In genomic region chr22:43860126-43860525, GRCh38 we compare ENCODE assay signal across 35 cellular contexts. TPM values are rescaled to one million over a fixed set of nuclear protein-coding genes. Genes with fewer than 3 reads are reported as not detected.
DNase-seq lines count a peak whose midpoint lies in the region; FAIRE-seq and TF ChIP-seq lines count a peak whose summit lies in the region.
"Had no signal": no experiment of that assay in that cellular context is flagged by ENCODE, and none has a peak within 500 bp of the region (broad histone marks: within the 10 kb centered on the region; RNA-seq: fewer than 3 reads in every experiment).

No MANE protein-coding gene starts in this region.

- H3K9me3 ChIP-seq in H1 (ENCODE audit: insufficient read depth in 2 of 2, low read depth in 1 of 2, low read length in 1 of 2) = peaks cover 0 to 8% of the 10 kb centered on the region in 2 experiments; a peak in 1 of 4 replicates
- no peaks in the 10 kb centered on the region for H3K9me3 ChIP-seq in osteoblast (ENCODE audit: low read depth, low read length)
- peaks cover 0 to 14% (median 9%) of the 10 kb centered on the region in 4 donors for H3K9me3 ChIP-seq in stomach
- H3K9me3 ChIP-seq: psoas muscle had no signal

- H3K14ac ChIP-seq in H1 (ENCODE audit: insufficient read length) = no peak overlapping the region

- TF ChIP-seq RAD21 in H1 (IDR thresholded peaks at IDR 0.05 in 1 of 2, conservative IDR thresholded peaks at IDR 0.05 in 1 of 2; ENCODE audit: low read depth in 2 of 2, low read length in 2 of 2) = no peak

- DNase-seq in DMS 273 (lab: John Stamatoyannopoulos, UW; ENCODE audit: unreplicated experiment) = peak; percentile 92
- DNase-seq in NCI-H524 (lab: John Stamatoyannopoulos, UW) = peak; percentile 96 to 98
- no peak for DNase-seq in H1 (ENCODE audit: low read depth in 1 of 2, low spot score in 2 of 2)
- DNase-seq in osteoblast (ENCODE audit: insufficient read length, low spot score, missing footprints) = peak; percentile 44
- no peak for DNase-seq in GM03348 (ENCODE audit: low spot score)
- no peak for DNase-seq in stomach
- DNase-seq in OCI-M1 (lab: John Stamatoyannopoulos, UW) = no peak
- DNase-seq: activated CD4-positive, alpha-beta T cell treated with anti-CD3 and anti-CD28 coated beads for 48 hours; activated gamma-delta T cell; AML-193; CD4-positive, CD25-positive, alpha-beta regulatory T cell; cortex of kidney; effector memory CD8-positive, alpha-beta T cell; erythroblast; islet precursor cell; left ventricle myocardium inferior; mesenchymal stem cell; MM.1S; NCI-H1105 treated with DMSO at 0.1 percent for 48 hours; NCI-H187 treated with DMSO at 0.1 percent for 48 hours; NCI-H526 treated with DMSO at 0.1 percent for 48 hours; nucleus accumbens; stimulated activated CD4-positive, alpha-beta T cell treated with anti-CD3 and anti-CD28 coated beads, Interleukin-4, amount 100 ng/mL, for 24 hours; T1000 had no signal

- H3K4me2 ChIP-seq in H1 (ENCODE audit: insufficient read depth in 1 of 2, low read depth in 2 of 2, low read length in 2 of 2) (peak overlapping the region in 1 of 2 experiments; percentile 95; a peak in 1 of 4 replicates), osteoblast (ENCODE audit: insufficient read depth, low read length) (no peak overlapping the region)

- peaks cover 13% of the 10 kb centered on the region for H3K79me1 ChIP-seq in H1 (ENCODE audit: low read depth, low read length)

- peak overlapping the region; percentile 66 for H4K8ac ChIP-seq in H1 (ENCODE audit: extremely low read depth, insufficient read depth, low read length)

- no peak overlapping the region for H2BK120ac ChIP-seq in H1 (replicated peaks; ENCODE audit: low read depth, low read length)

- H3K18ac ChIP-seq in H1 (ENCODE audit: extremely low read depth, low read length) = no peak overlapping the region

- no peak overlapping the region for H3K9ac ChIP-seq in H1 (replicated peaks in 1 of 4; ENCODE audit: extremely low read depth in 1 of 4, low read depth in 3 of 4, low read length in 3 of 4)

- H4K5ac ChIP-seq in H1 (ENCODE audit: insufficient read length, low read depth, low read length) = no peak overlapping the region

- CTCF ChIA-PET in H1 (lab: Charles Lee; ENCODE audit: partially characterized antibody) = interaction anchor here (0.6 to 1.9 kb wide), 6 partner anchors 12 to 471 kb away, joined by 3 to 9 read pairs (median 3); no protein-coding TSS in a partner anchor

- no peak overlapping the region for H2BK20ac ChIP-seq in H1 (ENCODE audit: low read length)

- FAIRE-seq in H1 (lab: Jason Lieb, UNC) = no peak
- FAIRE-seq: H54, HepG2, RCC 7860 had no signal

- no peak overlapping the region for H4K91ac ChIP-seq in H1 (replicated peaks; ENCODE audit: insufficient read length, low read length)

- TF ChIP-seq POLR2A in H1 (IDR thresholded peaks at IDR 0.05; ENCODE audit: control extremely low read depth in 1 of 2, low read depth in 2 of 2, low read length in 2 of 2) = no peak
- TF ChIP-seq POLR2A in stomach (IDR thresholded peaks at IDR 0.05) = no peak

- no peak overlapping the region for H2BK12ac ChIP-seq in H1 (ENCODE audit: low read depth, low read length)

- POLR2A ChIA-PET in H1 (lab: Charles Lee; ENCODE audit: partially characterized antibody) = interaction anchor here (1.2 to 1.7 kb wide), 4 partner anchors 7 to 31 kb away, joined by 3 to 7 read pairs (median 4); no protein-coding TSS in a partner anchor

- H3K36me3 ChIP-seq in H1 (ENCODE audit: control insufficient read depth in 2 of 4, insufficient read depth in 4 of 4, low read length in 3 of 4) (no peaks in the 10 kb centered on the region; a peak in 1 of 8 replicates), osteoblast (ENCODE audit: insufficient read depth, low read length) (no peaks in the 10 kb centered on the region), stomach (no peaks in the 10 kb centered on the region)
- H3K36me3 ChIP-seq: ascending aorta, cardiac muscle cell, left ventricle myocardium inferior had no signal

- H2AFZ ChIP-seq in H1 (ENCODE audit: low read length) (no peak overlapping the region), osteoblast (ENCODE audit: low read length) (no peak overlapping the region)

- H3K27ac ChIP-seq in H1 (ENCODE audit: low read depth, low read length) (no peak overlapping the region), osteoblast (ENCODE audit: low read depth, low read length) (no peak overlapping the region), stomach (no peak overlapping the region)
- H3K27ac ChIP-seq: ascending aorta, cardiac muscle cell, left ventricle myocardium inferior, psoas muscle, VCaP had no signal

- no peak overlapping the region for H3K56ac ChIP-seq in H1 (replicated peaks; ENCODE audit: insufficient read length, low read depth, low read length)

- peaks cover 1 to 4% of the 10 kb centered on the region in 2 experiments for H4K20me1 ChIP-seq in H1 (replicated peaks in 1 of 2; ENCODE audit: control insufficient read depth in 1 of 2, insufficient read depth in 2 of 2, low read length in 2 of 2)
- no peaks in the 10 kb centered on the region for H4K20me1 ChIP-seq in osteoblast (ENCODE audit: insufficient read depth, low read length)

- WGBS in H1 (ENCODE audit: extremely low coverage in 1 of 2, insufficient coverage in 1 of 2, insufficient read length in 1 of 2, insufficient replicate concordance in 2 of 2, low coverage in 1 of 2, low lambda C conversion rate in 2 of 2, missing lambda C conversion rate in 1 of 2), 2 experiments = 92% methylated on average over 10 of the region's 11 CpGs; no CpG with 5 or more reads in 1 of the 2 experiments
- 76 to 88% (median 84%) methylated on average over 11 of the region's 11 CpGs for WGBS in stomach, 5 donors

- no peak overlapping the region for H2BK5ac ChIP-seq in H1 (ENCODE audit: low read depth, low read length)

- no peak overlapping the region for H3K4ac ChIP-seq in H1 (replicated peaks; ENCODE audit: insufficient read length, low read depth, low read length)

- peaks cover 9% of the 10 kb centered on the region; the same call in 1 of the 2 replicates for H3K23me2 ChIP-seq in H1 (ENCODE audit: low read depth, low read length)

- TF ChIP-seq CTCF in H1 (IDR thresholded peaks at IDR 0.05; ENCODE audit: control extremely low read depth in 1 of 3, insufficient read depth in 1 of 3, low read depth in 1 of 3, low read length in 3 of 3) (no peak), osteoblast (IDR thresholded peaks at IDR 0.05; ENCODE audit: extremely low read depth, low read depth, low read length) (no peak), stomach (IDR thresholded peaks at IDR 0.05) (no peak)

- H3K4me1 ChIP-seq in H1 (replicated peaks in 1 of 4; ENCODE audit: control insufficient read depth in 3 of 4, insufficient read depth in 4 of 4, low read length in 3 of 4) (peaks cover 7 to 22% (median 11%) of the 10 kb centered on the region in 4 experiments), osteoblast (ENCODE audit: insufficient read depth, low read length) (no peaks in the 10 kb centered on the region), stomach (peaks cover 4 to 11% (median 8%) of the 10 kb centered on the region in 4 donors)
- H3K4me1 ChIP-seq: ascending aorta, psoas muscle had no signal

- intact Hi-C loops in stomach (cut with DNase I; ENCODE audit: low total_unique reads) = no loop called here

- H2BK15ac ChIP-seq in H1 (ENCODE audit: low read length) = no peak overlapping the region

- H3K23ac ChIP-seq in H1 (ENCODE audit: insufficient read length) = no peak overlapping the region

- H3K27me3 ChIP-seq in H1 (replicated peaks in 1 of 4; ENCODE audit: control insufficient read depth in 3 of 4, extremely low read depth in 1 of 4, insufficient read depth in 3 of 4, low read length in 3 of 4) = no peaks in the 10 kb centered on the region; a peak in 2 of 7 replicates
- peaks cover 32% of the 10 kb centered on the region for H3K27me3 ChIP-seq in osteoblast (ENCODE audit: insufficient read depth, low read length)
- H3K27me3 ChIP-seq in stomach = peaks cover 5 to 76% (median 49%) of the 10 kb centered on the region in 3 donors

- H2AK5ac ChIP-seq in H1 (ENCODE audit: low read depth, low read length) = peak overlapping the region; percentile 90; the same call in 1 of the 2 replicates

- TF ChIP-seq EP300 in H1 (IDR thresholded peaks at IDR 0.05; ENCODE audit: borderline replicate concordance in 1 of 2, low read depth in 2 of 2, low read length in 2 of 2) (no peak), stomach (IDR thresholded peaks at IDR 0.05) (no peak)

- H3K4me3 ChIP-seq in H1 (ENCODE audit: extremely low read depth in 1 of 4, insufficient read depth in 2 of 4, low read depth in 3 of 4, low read length in 4 of 4) (no peak overlapping the region), osteoblast (ENCODE audit: insufficient read depth, low read length) (no peak overlapping the region), stomach (no peak overlapping the region)
- H3K4me3 ChIP-seq: ascending aorta, cardiac muscle cell, left ventricle myocardium inferior, psoas muscle had no signal

- H3K79me2 ChIP-seq in H1 (ENCODE audit: control insufficient read depth in 1 of 2, insufficient read depth in 2 of 2, low read length in 2 of 2) = peaks cover 0 to 64% of the 10 kb centered on the region in 2 experiments; a peak in 2 of 4 replicates
- no peaks in the 10 kb centered on the region for H3K79me2 ChIP-seq in osteoblast (ENCODE audit: insufficient read depth, low read length)

RNA-seq across cellular contexts. Expression of gene SULT4A1, which starts 2.2 kb away (rescaled TPM):
- total RNA-seq in H1 (2021; fragmentation: NEBNext Ultra II Directional; extraction: Animal tissue kit (Norgen Biotek cat#: 25700)) = 7.0 and 9.1 TPM in 2 replicates
- polyA plus RNA-seq in H1 (2011; rRNA removed) = 11.8 and 19.5 TPM in 2 replicates
- 14.9 TPM for polyA plus RNA-seq in H1 (2011; cell fraction: cytosol; rRNA removed)
- polyA plus RNA-seq in H1 (2011; cell fraction: nucleus; rRNA removed) = 58.0 TPM
- 11.1 to 14.8 TPM (median 12.3 TPM) in 4 replicates for polyA plus RNA-seq in H1 (2012, experiment 1 of 2)
- polyA plus RNA-seq in H1 (2012, experiment 2 of 2) = 2.7 TPM
- 6.9 TPM for polyA plus RNA-seq in H1 (2013, experiment 1 of 2)
- 6.1 TPM for polyA plus RNA-seq in H1 (2013, experiment 2 of 2)
- polyA minus RNA-seq in H1 (2011; rRNA and poly(A)+ RNA removed) = 5.4 and 5.5 TPM in 2 replicates
- polyA minus RNA-seq in H1 (2011; cell fraction: cytosol; rRNA and poly(A)+ RNA removed) = 8.1 TPM
- polyA minus RNA-seq in H1 (2011; cell fraction: nucleus; rRNA and poly(A)+ RNA removed) = 16.3 TPM
- total RNA-seq in osteoblast = under 0.01 TPM in 1 of 2 replicates, not detected in the other
- total RNA-seq in stomach = 1 to 10 TPM in 2 of 5 donors, not detected in 3; 1.0 to 2.2 TPM
- polyA plus RNA-seq in stomach = under 1 TPM in 2 of 3 donors, not detected in 1; 0.12 to 0.53 TPM
- total RNA-seq: activated CD8-positive, alpha-beta memory T cell treated with anti-CD3 and anti-CD28 coated beads for 36 hours; ascending aorta; CD4-positive, CD25-positive, alpha-beta regulatory T cell; HepG2; psoas muscle had no signal
- polyA plus RNA-seq: CD4-positive, CD25-positive, alpha-beta regulatory T cell; HepG2 had no signal

RNA-seq across cellular contexts. Expression of gene PNPLA5, which starts 31.7 kb away (rescaled TPM):
- 6.8 and 8.2 TPM in 2 replicates for total RNA-seq in H1 (2021; fragmentation: NEBNext Ultra II Directional; extraction: Animal tissue kit (Norgen Biotek cat#: 25700))
- 3.9 and 5.2 TPM in 2 replicates for polyA plus RNA-seq in H1 (2011; rRNA removed)
- polyA plus RNA-seq in H1 (2011; cell fraction: cytosol; rRNA removed) = 3.8 TPM
- polyA plus RNA-seq in H1 (2011; cell fraction: nucleus; rRNA removed) = 7.4 TPM
- 3.2 to 4.1 TPM (median 3.7 TPM) in 4 replicates for polyA plus RNA-seq in H1 (2012, experiment 1 of 2)
- 3.2 TPM for polyA plus RNA-seq in H1 (2012, experiment 2 of 2)
- 3.3 TPM for polyA plus RNA-seq in H1 (2013, experiment 1 of 2)
- polyA plus RNA-seq in H1 (2013, experiment 2 of 2) = 3.4 TPM
- 1.8 and 1.9 TPM in 2 replicates for polyA minus RNA-seq in H1 (2011; rRNA and poly(A)+ RNA removed)
- 3.4 TPM for polyA minus RNA-seq in H1 (2011; cell fraction: cytosol; rRNA and poly(A)+ RNA removed)
- 3.8 TPM for polyA minus RNA-seq in H1 (2011; cell fraction: nucleus; rRNA and poly(A)+ RNA removed)
- not detected in 2 replicates for total RNA-seq in osteoblast
- total RNA-seq in stomach = not detected
- polyA plus RNA-seq in stomach = not detected
- total RNA-seq: A673; activated CD8-positive, alpha-beta memory T cell treated with anti-CD3 and anti-CD28 coated beads for 36 hours; ascending aorta; cardiac muscle cell; CD4-positive, CD25-positive, alpha-beta regulatory T cell; Daoy; HepG2; left ventricle myocardium inferior; psoas muscle; urinary bladder had no signal
- polyA plus RNA-seq: cardiac muscle cell; CD4-positive, CD25-positive, alpha-beta regulatory T cell; HepG2; urinary bladder had no signal

RNA-seq across cellular contexts. Expression of gene EFCAB6, which starts 48.0 kb away (rescaled TPM):
- total RNA-seq in H1 (2021; fragmentation: NEBNext Ultra II Directional; extraction: Animal tissue kit (Norgen Biotek cat#: 25700)) = 1.5 and 1.7 TPM in 2 replicates
- polyA plus RNA-seq in H1 (2011; rRNA removed) = 0.32 and 0.57 TPM in 2 replicates
- polyA plus RNA-seq in H1 (2011; cell fraction: cytosol; rRNA removed) = 0.45 TPM
- polyA plus RNA-seq in H1 (2011; cell fraction: nucleus; rRNA removed) = 0.86 TPM
- 0.43 to 0.66 TPM (median 0.55 TPM) in 4 replicates for polyA plus RNA-seq in H1 (2012, experiment 1 of 2)
- polyA plus RNA-seq in H1 (2012, experiment 2 of 2) = 0.04 TPM
- polyA plus RNA-seq in H1 (2013, experiment 1 of 2) = 0.47 TPM
- polyA plus RNA-seq in H1 (2013, experiment 2 of 2) = 0.44 TPM
- polyA minus RNA-seq in H1 (2011; rRNA and poly(A)+ RNA removed) = 1.1 and 1.7 TPM in 2 replicates
- 0.95 TPM for polyA minus RNA-seq in H1 (2011; cell fraction: cytosol; rRNA and poly(A)+ RNA removed)
- 1.3 TPM for polyA minus RNA-seq in H1 (2011; cell fraction: nucleus; rRNA and poly(A)+ RNA removed)
- total RNA-seq in osteoblast = 1.8 and 2.9 TPM in 2 replicates
- total RNA-seq in stomach = 10 to 100 TPM in 1 of 5 donors, 1 to 10 TPM in 3, under 1 TPM in 1; 0.29 to 10.5 (median 6.2) TPM
- polyA plus RNA-seq in stomach = 1 to 10 TPM in 2 of 3 donors, under 1 TPM in 1; 0.68 to 2.3 (median 1.7) TPM
- total RNA-seq: CD4-positive, CD25-positive, alpha-beta regulatory T cell; HepG2 had no signal
- polyA plus RNA-seq: HepG2 had no signal

Comparison
In these comparisons a context has a peak if more than half of its experiments do, and no peak if none do; other contexts are left out.
1. DNase-seq: peak in DMS 273 (single experiment), NCI-H524 (2 of 2) and osteoblast (single experiment); none in H1 (0 of 2), GM03348 (single experiment), stomach (single experiment) and OCI-M1 (single experiment).